Comparison of ENCODE assay signal across 8 cellular contexts in the genomic region with DNA sequence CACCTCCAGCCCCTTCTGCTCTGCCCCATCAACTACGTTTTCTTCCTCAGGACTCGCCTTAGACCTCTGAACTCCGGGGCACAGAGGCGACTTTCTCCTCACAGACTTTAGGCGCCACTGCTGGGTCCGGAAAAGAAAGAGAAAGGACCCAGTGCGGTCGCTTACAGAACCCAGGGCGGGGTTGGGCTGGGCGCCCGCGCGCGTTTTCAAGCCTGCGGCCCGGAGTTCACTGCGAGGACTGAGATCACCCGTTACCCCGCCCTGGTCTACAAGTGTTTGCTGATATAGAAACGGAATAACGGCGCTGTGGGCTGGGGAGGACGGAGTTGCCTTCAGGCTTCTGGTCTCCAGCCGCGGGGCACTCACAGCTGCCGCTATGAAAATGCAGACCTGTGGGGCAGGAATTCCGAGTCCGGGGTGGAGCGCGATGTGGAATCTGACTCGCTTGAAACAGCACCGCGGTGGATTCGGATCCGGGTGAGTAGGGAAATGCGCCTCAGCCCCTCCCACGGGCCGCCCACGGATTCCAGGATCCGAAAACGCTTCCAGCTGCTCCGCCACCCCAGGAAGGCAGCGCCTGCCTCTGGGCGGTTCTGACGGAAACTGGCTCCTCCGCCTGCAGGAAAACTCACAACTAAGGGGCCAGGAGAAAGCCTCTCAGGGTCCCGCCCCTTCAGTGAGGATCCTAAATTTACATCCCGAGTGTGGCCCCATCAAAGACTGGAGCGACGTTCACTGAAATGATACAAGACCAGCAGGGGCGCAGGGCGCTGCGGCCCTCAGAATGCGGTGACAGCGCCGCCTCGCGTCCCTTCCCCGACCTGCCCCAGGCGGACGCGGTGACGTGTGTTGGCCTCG. TPM values are rescaled to one million over a fixed set of nuclear protein-coding genes. Genes with fewer than 3 reads are reported as not detected.
DNase-seq lines count a peak whose midpoint lies in the region; ATAC-seq and FAIRE-seq lines count a peak whose summit lies in the region.

No MANE protein-coding gene starts in this region.

- H3K4me3 ChIP-seq in Jurkat, Clone E6-1 (ENCODE audit: low read length) = peak overlapping the region; percentile 16
- peak overlapping the region; percentile 47 to 89 for H3K4me3 ChIP-seq in neuronal stem cell (ENCODE audit: low read length in 2 of 2)

- no peak overlapping the region for H4K91ac ChIP-seq in neuronal stem cell (ENCODE audit: low read depth, low read length, poor library complexity)

- H3K9ac ChIP-seq in neuronal stem cell (ENCODE audit: low read depth, low read length, poor library complexity) = peak overlapping the region; percentile 61

- no peaks in the 10 kb centered on the region for H3K79me1 ChIP-seq in neuronal stem cell (ENCODE audit: low read depth, low read length)

- H4K8ac ChIP-seq in neuronal stem cell (ENCODE audit: low read depth, low read length) = no peak overlapping the region

- no CpG with 5 or more reads among the region's 64 CpGs for WGBS in neuronal stem cell (ENCODE audit: extremely low coverage in 2 of 2, insufficient read length in 2 of 2, insufficient replicate concordance in 1 of 2), 2 donors

- peaks cover 12 to 53% (median 45%) of the 10 kb centered on the region in 3 experiments for H3K27me3 ChIP-seq in neuronal stem cell (ENCODE audit: control insufficient read depth in 3 of 3, insufficient read depth in 3 of 3, low read depth in 1 of 3, low read length in 3 of 3)

- no peak overlapping the region for H2BK120ac ChIP-seq in neuronal stem cell (ENCODE audit: low read depth, low read length)

- FAIRE-seq in frontal cortex (lab: Jason Lieb, UNC) = no peak

- H3K9me3 ChIP-seq in neuronal stem cell (replicated peaks in 1 of 2; ENCODE audit: control insufficient read depth in 2 of 2, insufficient read depth in 1 of 2, low read depth in 1 of 2, low read length in 2 of 2) = peaks cover 0 to 2% of the 10 kb centered on the region in 2 donors

- no peak overlapping the region for H3K4ac ChIP-seq in neuronal stem cell (ENCODE audit: low read length)

- peaks cover 0 to 11% of the 10 kb centered on the region in 2 donors for H3K4me1 ChIP-seq in neuronal stem cell (ENCODE audit: control insufficient read depth in 2 of 2, insufficient read depth in 1 of 2, low read depth in 1 of 2, low read length in 2 of 2)

- no peak overlapping the region for H2AK5ac ChIP-seq in neuronal stem cell (ENCODE audit: low read depth, low read length)

- peak overlapping the region; percentile 52 for H3K23ac ChIP-seq in neuronal stem cell (ENCODE audit: low read depth, low read length, poor library complexity)

- H3K18ac ChIP-seq in neuronal stem cell (ENCODE audit: low read length) = peak overlapping the region; percentile 22

- peak overlapping the region; percentile 88 for H3K4me2 ChIP-seq in neuronal stem cell (ENCODE audit: insufficient read depth, low read length, poor library complexity, severe bottlenecking)

- H2BK12ac ChIP-seq in neuronal stem cell (ENCODE audit: low read length) = no peak overlapping the region

- H3K36me3 ChIP-seq in neuronal stem cell (replicated peaks in 1 of 2; ENCODE audit: control insufficient read depth in 2 of 2, insufficient read depth in 2 of 2, low read length in 2 of 2) = no peaks in the 10 kb centered on the region

- H3K27ac ChIP-seq in neuronal stem cell (replicated peaks; ENCODE audit: low read length) (no peak overlapping the region), substantia nigra (ENCODE audit: low read depth, low read length, poor library complexity, severe bottlenecking) (peak overlapping the region; percentile 45)

- DNase-seq in DMS53 treated with DMSO at 0.1 percent for 48 hours (lab: John Stamatoyannopoulos, UW; ENCODE audit: unreplicated experiment) = peak; percentile 73
- DNase-seq in Jurkat, Clone E6-1 (ENCODE audit: low read depth, low spot score) = peak; percentile 58
- peak; percentile 80 for DNase-seq in SIG-M5 treated with dmso at 0.1 percent for 504 hours (lab: John Stamatoyannopoulos, UW; ENCODE audit: unreplicated experiment)
- peak; percentile 87 for DNase-seq in activated naive CD4-positive, alpha-beta T cell treated with Interleukin-2 at 50 U/mL for 16 hours
- peak; percentile 63 to 85 for DNase-seq in frontal cortex (ENCODE audit: low spot score in 2 of 2)
- peak; percentile 81 for DNase-seq in neuronal stem cell (ENCODE audit: low spot score)
- peak in 48 of 49 donors; percentile 16 to 85 (median 64) for DNase-seq in substantia nigra (lab: John Stamatoyannopoulos, UW)

- H2AFZ ChIP-seq in neuronal stem cell (ENCODE audit: low read length) = peak overlapping the region; percentile 97

- no peak overlapping the region for H3K14ac ChIP-seq in neuronal stem cell (ENCODE audit: low read length)

- H2BK15ac ChIP-seq in neuronal stem cell (ENCODE audit: low read length) = no peak overlapping the region

- peak; percentile 49 for ATAC-seq in GM21576 (IDR thresholded peaks at IDR 0.05; ENCODE audit: unreplicated experiment)

- H2BK5ac ChIP-seq in neuronal stem cell (ENCODE audit: low read length) = no peak overlapping the region

RNA-seq across cellular contexts. Expression of a gene that starts 29.4 kb away (rescaled TPM):
- polyA plus RNA-seq in Jurkat, Clone E6-1 (2012; ENCODE audit: insufficient read depth, insufficient read length) = 35.1 TPM
- total RNA-seq in frontal cortex = 0.82 TPM
- polyA plus RNA-seq in neuronal stem cell (2013, experiment 1 of 2) = 2.6 TPM
- polyA plus RNA-seq in neuronal stem cell (2013, experiment 2 of 2) = 2.2 TPM
